ENCODE assay signal across 8 cellular contexts in genomic region chr10:14601872-14602725, GRCh38.
DNase-seq lines count a peak whose midpoint lies in the region; ATAC-seq and TF ChIP-seq lines count a peak whose summit lies in the region.

No MANE protein-coding gene starts in this region.

- no peaks in the 10 kb centered on the region for H3K27me3 ChIP-seq in mucosa of rectum (ENCODE audit: control insufficient read depth in 2 of 2, insufficient read depth in 2 of 2, low read length in 2 of 2)

- no peaks in the 10 kb centered on the region for H3K9me3 ChIP-seq in mucosa of rectum (ENCODE audit: control insufficient read depth in 2 of 2, low read length in 2 of 2)

- H3K27ac ChIP-seq in mucosa of rectum (ENCODE audit: low read depth in 2 of 2, low read length in 2 of 2) = no peak overlapping the region

- H3K9ac ChIP-seq in mucosa of rectum (ENCODE audit: low read depth in 1 of 2, low read length in 2 of 2) = peak overlapping the region in 1 of 2 donors; percentile 5

- no peak overlapping the region for H3K4me3 ChIP-seq in cardiac fibroblast (replicated peaks in 1 of 2; ENCODE audit: low read depth in 2 of 2, low read length in 2 of 2)
- peak overlapping the region; percentile 30 to 92 for H3K4me3 ChIP-seq in mucosa of rectum (ENCODE audit: low read length in 2 of 2)

- peaks cover 8 to 12% of the 10 kb centered on the region in 2 donors for H3K4me1 ChIP-seq in mucosa of rectum (ENCODE audit: control insufficient read depth in 2 of 2, insufficient read depth in 2 of 2, low read length in 2 of 2)

- peak; percentile 33 for ATAC-seq in HG03280 (IDR thresholded peaks at IDR 0.05; ENCODE audit: unreplicated experiment)

- peak in 2 of 3 donors; percentile 35 to 52 for DNase-seq in stimulated activated CD4-positive, alpha-beta T cell treated with anti-CD3 and anti-CD28 coated beads, Interleukin-12 subunit alpha, Interleukin-12 subunit beta, amount 100 ng/mL, for 48 hours (ENCODE audit: low read depth in 2 of 3, low spot score in 1 of 3)
- DNase-seq in stimulated activated CD4-positive, alpha-beta T cell treated with anti-CD3 and anti-CD28 coated beads, Interleukin-12 subunit alpha, Interleukin-12 subunit beta, amount 100 ng/mL, for 4 hours = no peak
- peak; percentile 26 to 86 (median 50) for DNase-seq in T-helper 1 cell
- peak; percentile 28 to 70 for DNase-seq in cardiac fibroblast (ENCODE audit: low read depth in 2 of 2)
- DNase-seq in NCI-H69 (lab: John Stamatoyannopoulos, UW) = no peak
- no peak for DNase-seq in superior temporal gyrus (ENCODE audit: extremely low spot score)

- peaks cover 6 to 20% of the 10 kb centered on the region in 2 donors for H3K36me3 ChIP-seq in mucosa of rectum (ENCODE audit: control insufficient read depth in 2 of 2, insufficient read depth in 2 of 2, low read length in 2 of 2)

- no peak for TF ChIP-seq CTCF in cardiac fibroblast (IDR thresholded peaks at IDR 0.05; ENCODE audit: low read depth, low read length)

Comparison
In these comparisons a context has a peak if more than half of its experiments do, and no peak if none do; other contexts are left out.
1. DNase-seq: peak in stimulated activated CD4-positive, alpha-beta T cell treated with anti-CD3 and anti-CD28 coated beads, Interleukin-12 subunit alpha, Interleukin-12 subunit beta, amount 100 ng/mL, for 48 hours (2 of 3), T-helper 1 cell (5 of 5) and cardiac fibroblast (2 of 2); none in stimulated activated CD4-positive, alpha-beta T cell treated with anti-CD3 and anti-CD28 coated beads, Interleukin-12 subunit alpha, Interleukin-12 subunit beta, amount 100 ng/mL, for 4 hours (single experiment), NCI-H69 (single experiment) and superior temporal gyrus (single experiment).
2. H3K4me3 ChIP-seq: peak in mucosa of rectum (2 of 2); none in cardiac fibroblast (0 of 2).